In the genomic region with DNA sequence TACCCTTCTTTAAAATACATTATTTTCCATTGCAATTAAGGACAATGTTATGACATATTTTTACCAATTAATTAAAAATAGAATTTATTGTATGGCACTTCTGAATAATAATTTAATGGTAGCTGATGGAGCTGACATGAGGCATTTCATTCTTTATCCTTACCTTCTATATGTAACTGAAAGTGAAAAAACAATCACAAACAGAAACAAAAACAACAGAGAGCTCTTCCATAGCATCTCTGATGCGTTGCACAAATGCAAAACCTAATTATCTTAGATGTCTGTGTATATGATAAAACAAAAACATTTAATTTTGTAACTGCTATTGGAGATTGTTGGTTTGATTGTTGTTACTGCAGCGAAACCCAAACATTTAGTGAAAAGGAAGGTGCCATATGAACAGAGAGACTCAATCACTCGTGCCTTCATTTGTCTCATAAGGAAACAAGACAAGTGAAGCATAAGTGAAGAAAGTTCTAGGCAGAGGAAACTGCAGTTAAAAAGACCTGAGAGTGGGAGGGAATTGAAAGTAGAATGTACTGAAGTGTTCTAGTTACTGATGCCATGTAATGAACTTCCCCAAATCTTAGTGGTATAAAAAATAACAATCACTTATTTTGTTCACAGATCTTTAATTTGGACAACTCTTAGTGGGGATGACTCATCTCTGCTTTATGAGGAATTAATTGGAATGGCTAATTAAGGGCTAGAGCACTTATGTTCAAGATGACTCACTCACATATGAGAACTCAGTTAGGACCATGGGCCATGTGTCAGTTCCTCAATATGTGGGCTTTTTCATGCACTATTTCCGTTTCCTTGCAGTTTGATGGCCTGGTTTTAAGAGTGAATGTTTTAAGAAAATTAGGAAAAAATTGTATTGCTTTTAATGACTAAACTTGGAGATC, we compare ENCODE assay signal across 2 cellular contexts.
A peak's percentile ranks its signal among the peaks of the same experiment; 100 is the strongest.
TF ChIP-seq lines count a peak whose summit lies in the region.

No MANE protein-coding gene starts in this region.

TF ChIP-seq in GM23338, 12 proteins besides CTCF, POLR2A, EP300 and RAD21:
- TF ChIP-seq REST (IDR thresholded peaks at IDR 0.05; ENCODE audit: unreplicated experiment) (no peak), JUNB (IDR thresholded peaks at IDR 0.05; ENCODE audit: unreplicated experiment) (no peak), ZNF331 (CRISPR knock-in tag; IDR thresholded peaks at IDR 0.05; ENCODE audit: low read depth) (no peak), EZH2 (IDR thresholded peaks at IDR 0.05; ENCODE audit: low read depth, unreplicated experiment) (no peak)
TF ChIP-seq in GM23338: peak in this region for 0.

TF ChIP-seq in GM12878, 131 proteins besides CTCF, POLR2A, EP300 and RAD21 (continued from another document):
- TF ChIP-seq, protein P1, sequence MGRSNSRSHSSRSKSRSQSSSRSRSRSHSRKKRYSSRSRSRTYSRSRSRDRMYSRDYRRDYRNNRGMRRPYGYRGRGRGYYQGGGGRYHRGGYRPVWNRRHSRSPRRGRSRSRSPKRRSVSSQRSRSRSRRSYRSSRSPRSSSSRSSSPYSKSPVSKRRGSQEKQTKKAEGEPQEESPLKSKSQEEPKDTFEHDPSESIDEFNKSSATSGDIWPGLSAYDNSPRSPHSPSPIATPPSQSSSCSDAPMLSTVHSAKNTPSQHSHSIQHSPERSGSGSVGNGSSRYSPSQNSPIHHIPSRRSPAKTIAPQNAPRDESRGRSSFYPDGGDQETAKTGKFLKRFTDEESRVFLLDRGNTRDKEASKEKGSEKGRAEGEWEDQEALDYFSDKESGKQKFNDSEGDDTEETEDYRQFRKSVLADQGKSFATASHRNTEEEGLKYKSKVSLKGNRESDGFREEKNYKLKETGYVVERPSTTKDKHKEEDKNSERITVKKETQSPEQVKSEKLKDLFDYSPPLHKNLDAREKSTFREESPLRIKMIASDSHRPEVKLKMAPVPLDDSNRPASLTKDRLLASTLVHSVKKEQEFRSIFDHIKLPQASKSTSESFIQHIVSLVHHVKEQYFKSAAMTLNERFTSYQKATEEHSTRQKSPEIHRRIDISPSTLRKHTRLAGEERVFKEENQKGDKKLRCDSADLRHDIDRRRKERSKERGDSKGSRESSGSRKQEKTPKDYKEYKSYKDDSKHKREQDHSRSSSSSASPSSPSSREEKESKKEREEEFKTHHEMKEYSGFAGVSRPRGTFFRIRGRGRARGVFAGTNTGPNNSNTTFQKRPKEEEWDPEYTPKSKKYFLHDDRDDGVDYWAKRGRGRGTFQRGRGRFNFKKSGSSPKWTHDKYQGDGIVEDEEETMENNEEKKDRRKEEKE (IDR thresholded peaks at IDR 0.05) = no peak
- TF ChIP-seq MTA2 (IDR thresholded peaks at IDR 0.05; ENCODE audit: low read depth) = peak; percentile 99
- TF ChIP-seq SPI1 (IDR thresholded peaks at IDR 0.05; ENCODE audit: borderline replicate concordance, insufficient read depth, low read depth, low read length) = peak; percentile 71; the same call in 1 of the 2 replicates
- TF ChIP-seq BCL11A (IDR thresholded peaks at IDR 0.05; ENCODE audit: low read depth, low read length) = peak; percentile 92
- TF ChIP-seq POU2F2 (IDR thresholded peaks at IDR 0.05; ENCODE audit: borderline replicate concordance, low read depth, low read length) = no peak
- peak; percentile 77 for TF ChIP-seq IKZF1 (conservative IDR thresholded peaks at IDR 0.05)
- no peak for TF ChIP-seq BHLHE40 (IDR thresholded peaks at IDR 0.05; ENCODE audit: borderline replicate concordance in 1 of 2, low read depth in 2 of 2, low read length in 1 of 2)
- TF ChIP-seq CHD4 (IDR thresholded peaks at IDR 0.05) = no peak
- no peak for TF ChIP-seq KAT2A (conservative IDR thresholded peaks at IDR 0.05; ENCODE audit: control insufficient read depth, low read depth, low read length)
- TF ChIP-seq, protein P2, sequence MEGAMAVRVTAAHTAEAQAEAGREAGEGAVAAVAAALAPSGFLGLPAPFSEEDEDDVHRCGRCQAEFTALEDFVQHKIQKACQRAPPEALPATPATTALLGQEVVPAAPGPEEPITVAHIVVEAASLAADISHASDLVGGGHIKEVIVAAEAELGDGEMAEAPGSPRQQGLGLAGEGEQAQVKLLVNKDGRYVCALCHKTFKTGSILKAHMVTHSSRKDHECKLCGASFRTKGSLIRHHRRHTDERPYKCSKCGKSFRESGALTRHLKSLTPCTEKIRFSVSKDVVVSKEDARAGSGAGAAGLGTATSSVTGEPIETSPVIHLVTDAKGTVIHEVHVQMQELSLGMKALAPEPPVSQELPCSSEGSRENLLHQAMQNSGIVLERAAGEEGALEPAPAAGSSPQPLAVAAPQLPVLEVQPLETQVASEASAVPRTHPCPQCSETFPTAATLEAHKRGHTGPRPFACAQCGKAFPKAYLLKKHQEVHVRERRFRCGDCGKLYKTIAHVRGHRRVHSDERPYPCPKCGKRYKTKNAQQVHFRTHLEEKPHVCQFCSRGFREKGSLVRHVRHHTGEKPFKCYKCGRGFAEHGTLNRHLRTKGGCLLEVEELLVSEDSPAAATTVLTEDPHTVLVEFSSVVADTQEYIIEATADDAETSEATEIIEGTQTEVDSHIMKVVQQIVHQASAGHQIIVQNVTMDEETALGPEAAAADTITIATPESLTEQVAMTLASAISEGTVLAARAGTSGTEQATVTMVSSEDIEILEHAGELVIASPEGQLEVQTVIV (IDR thresholded peaks at IDR 0.05; ENCODE audit: borderline replicate concordance, partially characterized antibody) = no peak
- TF ChIP-seq ZNF622 (IDR thresholded peaks at IDR 0.05) = no peak
- no peak for TF ChIP-seq SMAD5 (IDR thresholded peaks at IDR 0.05; ENCODE audit: low read depth)
- no peak for TF ChIP-seq RAD51 (IDR thresholded peaks at IDR 0.05)
- peak; percentile 59; the same call in 1 of the 2 replicates for TF ChIP-seq BMI1 (IDR thresholded peaks at IDR 0.05; ENCODE audit: borderline replicate concordance)
- TF ChIP-seq DPF2 (IDR thresholded peaks at IDR 0.05) = peak; percentile 87; the same call in 1 of the 2 replicates
- no peak for TF ChIP-seq SMARCA5 (IDR thresholded peaks at IDR 0.05)
- no peak for TF ChIP-seq MYB (IDR thresholded peaks at IDR 0.05; ENCODE audit: borderline replicate concordance, low read depth, low read length)
- TF ChIP-seq NR2C1 (IDR thresholded peaks at IDR 0.05) = no peak
TF ChIP-seq in GM12878: peak in this region for 11.
